Comparison of ENCODE assay signal across 8 cellular contexts in genomic region chr14:90396342-90397339, GRCh38.
DNase-seq lines count a peak whose midpoint lies in the region; ATAC-seq and TF ChIP-seq lines count a peak whose summit lies in the region.

Gene CALM1 (plus strand): TSS chr14:90397029. CDS start chr14:90397231, 202 bp downstream.

- peak within 1 kb of the TSS; percentile 90 for H3K27ac ChIP-seq in DND-41 (ENCODE audit: low read length)
- peak within 1 kb of the TSS; percentile 65 for H3K27ac ChIP-seq in KOPT-K1 (ENCODE audit: low read depth, low read length, poor library complexity, severe bottlenecking)
- peak within 1 kb of the TSS; percentile 88 for H3K27ac ChIP-seq in RWPE1

- peak within 1 kb of the TSS; percentile 78 for H3K9ac ChIP-seq in DND-41 (ENCODE audit: low read depth, low read length)

- H3K27me3 Mint-ChIP-seq in nephron progenitor cell (ENCODE audit: low read depth, poor library complexity): peaks cover 13% of the 10 kb centered on the region
- no peaks in the 10 kb centered on the region for H3K27me3 Mint-ChIP-seq in stimulated activated naive CD8-positive, alpha-beta T cell treated with anti-CD3 and anti-CD28 coated beads, Interleukin-15, Interleukin-2, amounts not matched to agents 100 ng/mL and 50 ng/mL, for 24 hours

- peaks cover 25% of the 10 kb centered on the region for H3K4me1 Mint-ChIP-seq in nephron progenitor cell
- peaks cover 36% of the 10 kb centered on the region for H3K4me1 Mint-ChIP-seq in stimulated activated naive CD8-positive, alpha-beta T cell treated with anti-CD3 and anti-CD28 coated beads, Interleukin-15, Interleukin-2, amounts not matched to agents 100 ng/mL and 50 ng/mL, for 24 hours (ENCODE audit: low read depth)

- CTCF ChIA-PET in RWPE1 (lab: Yijun Ruan, JAX): interaction anchor here (0.8 kb wide), 1 partner anchor 302 kb away, joined by 3 read pairs; no protein-coding TSS in a partner anchor

- ATAC-seq in DND-41 (ENCODE audit: insufficient read depth, low read depth) (peak; percentile 69), GM21737 (IDR thresholded peaks at IDR 0.05; ENCODE audit: unreplicated experiment) (peak; percentile 63)

- H4K20me1 ChIP-seq in DND-41 (ENCODE audit: insufficient read depth, low read length): peaks cover 35% of the 10 kb centered on the region

- peak within 1 kb of the TSS; percentile 87 for H3K4me2 ChIP-seq in DND-41 (ENCODE audit: insufficient read depth, low read length)

- H3K79me2 ChIP-seq in DND-41 (ENCODE audit: insufficient read depth, low read length): peaks cover 41% of the 10 kb centered on the region

- H3K36me3 ChIP-seq in DND-41 (ENCODE audit: insufficient read depth, low read length): peaks cover 25% of the 10 kb centered on the region
- peaks cover 18% of the 10 kb centered on the region for H3K36me3 ChIP-seq in KOPT-K1 (ENCODE audit: insufficient read depth, low read length)

- H3K4me3 ChIP-seq in DND-41 (ENCODE audit: low read depth in 1 of 2, low read length in 2 of 2) (peak within 1 kb of the TSS; percentile 79 to 89; a peak in 3 of 4 replicates), fibroblast of pulmonary artery (replicated peaks; ENCODE audit: low read depth, low read length) (peak within 1 kb of the TSS; percentile 97)

- no peaks in the 10 kb centered on the region for H3K9me3 ChIP-seq in DND-41 (ENCODE audit: insufficient read depth, low read length, severe bottlenecking)
- no peaks in the 10 kb centered on the region for H3K9me3 ChIP-seq in KOPT-K1 (ENCODE audit: insufficient read depth, low read length, poor library complexity, severe bottlenecking)

- peak within 1 kb of the TSS; percentile 89 for H3K27ac Mint-ChIP-seq in nephron progenitor cell
- peak within 1 kb of the TSS; percentile 90 for H3K27ac Mint-ChIP-seq in stimulated activated naive CD8-positive, alpha-beta T cell treated with anti-CD3 and anti-CD28 coated beads, Interleukin-15, Interleukin-2, amounts not matched to agents 100 ng/mL and 50 ng/mL, for 24 hours

- peaks cover 5% of the 10 kb centered on the region for H3K9me3 Mint-ChIP-seq in nephron progenitor cell
- no peaks in the 10 kb centered on the region for H3K9me3 Mint-ChIP-seq in stimulated activated naive CD8-positive, alpha-beta T cell treated with anti-CD3 and anti-CD28 coated beads, Interleukin-15, Interleukin-2, amounts not matched to agents 100 ng/mL and 50 ng/mL, for 24 hours

- H3K4me1 ChIP-seq in DND-41 (ENCODE audit: insufficient read depth, low read length): peaks cover 27% of the 10 kb centered on the region

- H3K4me3 Mint-ChIP-seq in nephron progenitor cell: peak within 1 kb of the TSS; percentile 95
- H3K4me3 Mint-ChIP-seq in stimulated activated naive CD8-positive, alpha-beta T cell treated with anti-CD3 and anti-CD28 coated beads, Interleukin-15, Interleukin-2, amounts not matched to agents 100 ng/mL and 50 ng/mL, for 24 hours: peak within 1 kb of the TSS; percentile 91

- no peak for TF ChIP-seq CTCF in DND-41 (IDR thresholded peaks at IDR 0.05; ENCODE audit: borderline replicate concordance, extremely low read depth, low read length, poor library complexity, severe bottlenecking)
- no peak for TF ChIP-seq CTCF in RWPE1 (conservative IDR thresholded peaks at IDR 0.05; ENCODE audit: low read depth)
- no peak for TF ChIP-seq CTCF in fibroblast of pulmonary artery (IDR thresholded peaks at IDR 0.05; ENCODE audit: low read length, missing control alignments)
- no peak for TF ChIP-seq CTCF in nephron progenitor cell (IDR thresholded peaks at IDR 0.05)

- DNase-seq in DND-41 (peak; percentile 95), RWPE1 (ENCODE audit: low spot score) (peak; percentile 93), fibroblast of pulmonary artery (ENCODE audit: low read depth) (peak; percentile 96), nephron progenitor cell (peak; percentile 97)
- peak; percentile 93 for DNase-seq in activated T-helper 9 cell treated with anti-CD3 and anti-CD28 coated beads, Interleukin-2, amount 50 U/mL, for 16 hours (ENCODE audit: low read depth)

- H3K27me3 ChIP-seq in DND-41 (ENCODE audit: insufficient read depth, low read length, poor library complexity): peaks cover 3% of the 10 kb centered on the region

- H2AFZ ChIP-seq in DND-41 (ENCODE audit: low read depth, low read length): peak within 1 kb of the TSS; percentile 98

- POLR2A ChIA-PET in RWPE1 (lab: Yijun Ruan, JAX; ENCODE audit: low non-redundant PET): interaction anchor here (0.7 to 1.9 kb wide), 5 partner anchors 9 to 356 kb away, joined by 3 to 6 read pairs (median 3); no protein-coding TSS in a partner anchor

- H3K36me3 Mint-ChIP-seq in nephron progenitor cell (ENCODE audit: low read depth): peaks cover 14% of the 10 kb centered on the region
- H3K36me3 Mint-ChIP-seq in stimulated activated naive CD8-positive, alpha-beta T cell treated with anti-CD3 and anti-CD28 coated beads, Interleukin-15, Interleukin-2, amounts not matched to agents 100 ng/mL and 50 ng/mL, for 24 hours (ENCODE audit: low read depth): peaks cover 31% of the 10 kb centered on the region

Comparison
In these comparisons a context has a peak if more than half of its experiments do, and no peak if none do; other contexts are left out.
1. Peak in every context shown above with its lines: DNase-seq, ATAC-seq, H3K4me3 ChIP-seq and H3K27ac ChIP-seq.